ENCODE assay signal across 1 cellular context in genomic region chr1:236168716-236169429, GRCh38.
TF ChIP-seq lines count a peak whose summit lies in the region.

No MANE protein-coding gene starts in this region.

TF ChIP-seq in K562, 482 proteins besides CTCF, POLR2A, EP300 and RAD21 (continued from another document and continues in another):
- TF ChIP-seq E2F5 (CRISPR knock-in tag; IDR thresholded peaks at IDR 0.05) (no peak), MITF (IDR thresholded peaks at IDR 0.05) (peak; percentile 74), ZNF23 (CRISPR knock-in tag; IDR thresholded peaks at IDR 0.05) (no peak), RBM39 (optimal IDR thresholded peaks at IDR 0.05; ENCODE audit: low read depth, low read length) (no peak), EZH2 (IDR thresholded peaks at IDR 0.05; ENCODE audit: borderline replicate concordance, low read depth, low read length) (no peak), THRAP3 (IDR thresholded peaks at IDR 0.05; ENCODE audit: borderline replicate concordance) (no peak), SIN3B (IDR thresholded peaks at IDR 0.05; ENCODE audit: low read depth) (no peak), ILK (tag; IDR thresholded peaks at IDR 0.05; ENCODE audit: borderline replicate concordance, low read depth) (no peak), TCF15 (CRISPR knock-in tag; IDR thresholded peaks at IDR 0.05) (no peak), SMARCB1 (IDR thresholded peaks at IDR 0.05; ENCODE audit: insufficient read length, low read depth) (no peak), TOE1 (IDR thresholded peaks at IDR 0.05; ENCODE audit: borderline replicate concordance) (peak; percentile 31; the same call in 1 of the 2 replicates), TOE1 (CRISPR knock-in tag; IDR thresholded peaks at IDR 0.05; ENCODE audit: borderline replicate concordance, low read depth) (no peak), LARP7 (IDR thresholded peaks at IDR 0.05) (no peak), GTF3C2 (IDR thresholded peaks at IDR 0.05; ENCODE audit: borderline replicate concordance, extremely low read depth, insufficient read length) (no peak), ETV1 (tag; conservative IDR thresholded peaks at IDR 0.05; ENCODE audit: low read depth) (peak; percentile 89), ATF4 (CRISPR knock-in tag; IDR thresholded peaks at IDR 0.05) (peak; percentile 83), ZNF75A (CRISPR knock-in tag; IDR thresholded peaks at IDR 0.05) (no peak), SRSF3 (IDR thresholded peaks at IDR 0.05; ENCODE audit: insufficient read depth, low read length) (no peak), ZNF274 (IDR thresholded peaks at IDR 0.05; ENCODE audit: borderline replicate concordance, low read depth, low read length) (no peak), SRSF1 (IDR thresholded peaks at IDR 0.05; ENCODE audit: low read depth, low read length) (no peak), MAZ (CRISPR knock-in tag; conservative IDR thresholded peaks at IDR 0.05 in 1 of 2, IDR thresholded peaks at IDR 0.05 in 1 of 2) (no peak), E2F4 (CRISPR knock-in tag; IDR thresholded peaks at IDR 0.05; ENCODE audit: low read depth) (no peak), ZKSCAN1 (IDR thresholded peaks at IDR 0.05; ENCODE audit: low read depth, low read length) (no peak), CHD7 (IDR thresholded peaks at IDR 0.05; ENCODE audit: low read depth, low read length) (no peak), RERE (CRISPR knock-in tag; IDR thresholded peaks at IDR 0.05; ENCODE audit: borderline replicate concordance) (no peak), ZNF512 (tag; IDR thresholded peaks at IDR 0.05) (no peak), ZNF57 (CRISPR knock-in tag; IDR thresholded peaks at IDR 0.05) (no peak), FOSL1 (tag; conservative IDR thresholded peaks at IDR 0.05) (peak; percentile 94)
